1 cellular context compared by ENCODE assay signal in genomic region chr6:25889877-25890853, GRCh38.
TF ChIP-seq lines count a peak whose summit lies in the region.

No MANE protein-coding gene starts in this region.

TF ChIP-seq in GM12878, 131 proteins besides CTCF, POLR2A, EP300 and RAD21 (continued from another document):
- no peak for TF ChIP-seq CUX1 (IDR thresholded peaks at IDR 0.05; ENCODE audit: insufficient replicate concordance, low read depth, low read length)
- no peak for TF ChIP-seq ZNF24 (IDR thresholded peaks at IDR 0.05)
- TF ChIP-seq ZNF274 (IDR thresholded peaks at IDR 0.05; ENCODE audit: insufficient read depth, insufficient read length): no peak
- no peak for TF ChIP-seq NKRF (conservative IDR thresholded peaks at IDR 0.05)
- TF ChIP-seq MYC (IDR thresholded peaks at IDR 0.05; ENCODE audit: insufficient read depth, insufficient read length, insufficient replicate concordance, low read length, severe bottlenecking): no peak
- TF ChIP-seq IKZF2 (IDR thresholded peaks at IDR 0.05): no peak
- TF ChIP-seq PBX3 (IDR thresholded peaks at IDR 0.05; ENCODE audit: insufficient replicate concordance, low read depth, low read length): no peak
- no peak for TF ChIP-seq PKNOX1 (IDR thresholded peaks at IDR 0.05)
- no peak for TF ChIP-seq IRF4 (IDR thresholded peaks at IDR 0.05; ENCODE audit: low read depth, low read length)
- TF ChIP-seq JUND (IDR thresholded peaks at IDR 0.05; ENCODE audit: low read depth, low read length): no peak
